ENCODE assay signal across 16 cellular contexts in genomic region chr20:4451487-4451886, GRCh38.
"Had no signal": no experiment of that assay in that cellular context is flagged by ENCODE, and none has a peak within 500 bp of the region (broad histone marks: within the 10 kb centered on the region; RNA-seq: fewer than 3 reads in every experiment).

No MANE protein-coding gene starts in this region.

- H3K27me3 Mint-ChIP-seq: activated B cell treated with CpG ODN at 0.5 μM for 24 hours; activated T-helper 17 cell treated with anti-CD3 and anti-CD28 coated beads, Interleukin-2, amount 50 U/mL, for 72 hours; brain had no signal

- H3K4me1 Mint-ChIP-seq: activated B cell treated with CpG ODN at 0.5 μM for 24 hours; activated T-helper 17 cell treated with anti-CD3 and anti-CD28 coated beads, Interleukin-2, amount 50 U/mL, for 72 hours had no signal

- H3K9me3 Mint-ChIP-seq: activated B cell treated with CpG ODN at 0.5 μM for 24 hours; activated naive CD4-positive, alpha-beta T cell treated with anti-CD3 and anti-CD28 coated beads for 36 hours; activated T-helper 17 cell treated with anti-CD3 and anti-CD28 coated beads, Interleukin-2, amount 50 U/mL, for 72 hours; T-helper 1 cell treated with Interleukin-12 subunit alpha and Interleukin-12 subunit beta and Interleukin-4 antibody, amounts not matched to agents 30 μg/mL and 1 μg/mL, for 36 hours had no signal

- DNase-seq: activated B cell treated with CpG ODN at 0.5 μM for 24 hours; activated CD4-positive, alpha-beta T cell treated with anti-CD3 and anti-CD28 coated beads, Interleukin-2, amount 50 U/mL, for 1 hour; activated naive CD4-positive, alpha-beta T cell treated with anti-CD3 and anti-CD28 coated beads for 36 hours; activated T-cell treated with anti-CD3 and anti-CD28 coated beads for 4 hours; cerebellar nuclear complex; dermis blood vessel endothelial cell; heart left ventricle; left lung; mesendoderm; pancreas; stimulated activated CD4-positive, alpha-beta T cell treated with anti-CD3 and anti-CD28 coated beads, Interleukin-4, amount 100 ng/mL, for 1 hour; stimulated activated CD8-positive, alpha-beta memory T cell treated with anti-CD3 and anti-CD28 coated beads, Interleukin-4, amount 100 ng/mL, for 48 hours; stimulated activated naive CD8-positive, alpha-beta T cell treated with anti-CD3 and anti-CD28 coated beads, Interleukin-15, Interleukin-2, amounts not matched to agents 100 U/mL and 50 U/mL, for 24 hours had no signal

- ATAC-seq: activated T-helper 17 cell treated with anti-CD3 and anti-CD28 coated beads, Interleukin-2, amount 50 U/mL, for 72 hours; heart left ventricle; left lung; pancreas; stimulated activated naive CD8-positive, alpha-beta T cell treated with anti-CD3 and anti-CD28 coated beads, Interleukin-15, Interleukin-2, amounts not matched to agents 100 U/mL and 50 U/mL, for 24 hours had no signal

- H3K36me3 Mint-ChIP-seq: brain had no signal

- H3K4me3 ChIP-seq: heart left ventricle, left lung, pancreas had no signal

- H3K9me3 ChIP-seq: heart left ventricle, pancreas had no signal

- H3K4me3 Mint-ChIP-seq: activated B cell treated with CpG ODN at 0.5 μM for 24 hours; activated naive CD4-positive, alpha-beta T cell treated with anti-CD3 and anti-CD28 coated beads for 36 hours; activated T-helper 17 cell treated with anti-CD3 and anti-CD28 coated beads, Interleukin-2, amount 50 U/mL, for 72 hours; brain; T-helper 1 cell treated with Interleukin-12 subunit alpha and Interleukin-12 subunit beta and Interleukin-4 antibody, amounts not matched to agents 30 μg/mL and 1 μg/mL, for 36 hours had no signal

- H3K27ac ChIP-seq: heart left ventricle, left lung, pancreas had no signal

- H3K27me3 ChIP-seq: heart left ventricle, left lung, pancreas had no signal

- H3K36me3 ChIP-seq: heart left ventricle, left lung, pancreas had no signal

- H3K27ac Mint-ChIP-seq: activated B cell treated with CpG ODN at 0.5 μM for 24 hours; activated naive CD4-positive, alpha-beta T cell treated with anti-CD3 and anti-CD28 coated beads for 36 hours; activated T-helper 17 cell treated with anti-CD3 and anti-CD28 coated beads, Interleukin-2, amount 50 U/mL, for 72 hours; brain; T-helper 1 cell treated with Interleukin-12 subunit alpha and Interleukin-12 subunit beta and Interleukin-4 antibody, amounts not matched to agents 30 μg/mL and 1 μg/mL, for 36 hours had no signal

- H3K4me1 ChIP-seq: pancreas had no signal
